Comparison of ENCODE assay signal across 8 cellular contexts in genomic region chr19:17469092-17469370, GRCh38. TPM values are rescaled to one million over a fixed set of nuclear protein-coding genes. Genes with fewer than 3 reads are reported as not detected.
DNase-seq lines count a peak whose midpoint lies in the region; ATAC-seq, FAIRE-seq and TF ChIP-seq lines count a peak whose summit lies in the region.

No MANE protein-coding gene starts in this region.

- no peak for ATAC-seq in GM18861 (IDR thresholded peaks at IDR 0.05; ENCODE audit: unreplicated experiment)
- ATAC-seq in GM21529 (IDR thresholded peaks at IDR 0.05; ENCODE audit: unreplicated experiment) = no peak

- H3K36me3 ChIP-seq in A673 (ENCODE audit: insufficient read depth, low read length, poor library complexity, severe bottlenecking) (no peaks in the 10 kb centered on the region), HEK293 (ENCODE audit: control insufficient read depth in 2 of 2, insufficient read depth in 1 of 2, low read length in 2 of 2) (no peaks in the 10 kb centered on the region)

- CTCF ChIA-PET in A673 (lab: Charles Lee) (no interaction called here), HEK293 (lab: Yijun Ruan, JAX) (interaction anchor here (0.8 to 5.5 kb wide), 3 partner anchors 16 to 47 kb away, joined by 4 to 53 read pairs (median 4); no protein-coding TSS in a partner anchor)

- no peak for DNase-seq in A673 (ENCODE audit: low spot score)
- DNase-seq in caudate nucleus (lab: John Stamatoyannopoulos, UW) = peak in 1 of 61 donors; percentile 53
- DNase-seq in HTR-8/SVneo (ENCODE audit: insufficient read length, low spot score) = no peak
- DNase-seq in middle frontal gyrus (ENCODE audit: extremely low spot score, low spot score) = no peak

- peak overlapping the region; percentile 63 for H3K27ac ChIP-seq in A673 (ENCODE audit: low read depth, low read length, poor library complexity, severe bottlenecking)
- H3K27ac ChIP-seq in HEK293 (ENCODE audit: extremely low read depth, low read depth, low read length) = no peak overlapping the region
- H3K27ac ChIP-seq in caudate nucleus (ENCODE audit: low read depth, low read length) = peak overlapping the region; percentile 95

- H3K9me3 ChIP-seq in A673 (ENCODE audit: low read depth, low read length, poor library complexity, severe bottlenecking) (no peaks in the 10 kb centered on the region), HEK293 (ENCODE audit: control insufficient read depth, insufficient read depth, low read depth, low read length) (no peaks in the 10 kb centered on the region), mononuclear cell (ENCODE audit: low read depth, low read length) (no peaks in the 10 kb centered on the region)

- intact Hi-C loops in A673 (cut with micrococcal nuclease; ENCODE audit: unreplicated experiment) = loop anchor here (5.0 kb wide), 1 partner anchor 122 kb away; no protein-coding TSS in a partner anchor

- H3K4me3 ChIP-seq in A673 (ENCODE audit: low read depth, low read length, poor library complexity, severe bottlenecking) (peak overlapping the region; percentile 84), HEK293 (ENCODE audit: low read depth, low read length) (peak overlapping the region; percentile 58), mononuclear cell (ENCODE audit: low read length) (peak overlapping the region; percentile 46)

- no peak for TF ChIP-seq CTCF in A673 (conservative IDR thresholded peaks at IDR 0.05; ENCODE audit: low read depth, low read length)
- no peak for TF ChIP-seq CTCF in HEK293 (tag by site-specific recombination; IDR thresholded peaks at IDR 0.05)

- BruUV-seq in A673 (replicated peaks; lab: Mats Ljungman, UMichigan) = no TSS peak

- FAIRE-seq in HTR-8/SVneo (lab: Jason Lieb, UNC) = no peak

- peaks cover 8% of the 10 kb centered on the region for H3K4me1 ChIP-seq in A673 (ENCODE audit: insufficient read depth, low read length, poor library complexity, severe bottlenecking)
- H3K4me1 ChIP-seq in HEK293 (ENCODE audit: control insufficient read depth, insufficient read depth, low read length) = peaks cover 6% of the 10 kb centered on the region; the same call in 1 of the 2 replicates
- H3K4me1 ChIP-seq in mononuclear cell (ENCODE audit: insufficient read depth, low read length) = peaks cover 52% of the 10 kb centered on the region

- POLR2A ChIA-PET in A673 (lab: Charles Lee; ENCODE audit: low non-redundant PET) (interaction anchor here (0.6 kb wide), 1 partner anchor 49 kb away, joined by 3 read pairs; the partner anchor contains the start of gene MVB12A), HEK293 (lab: Yijun Ruan, JAX) (interaction anchor here (1.1 kb wide), 1 partner anchor 49 kb away, joined by 4 read pairs; the partner anchor contains the start of gene MVB12A)

- no peaks in the 10 kb centered on the region for H3K27me3 ChIP-seq in A673 (replicated peaks; ENCODE audit: insufficient read depth, low read depth, low read length, poor library complexity)
- no peaks in the 10 kb centered on the region for H3K27me3 ChIP-seq in mononuclear cell (ENCODE audit: insufficient read depth, low read length)

TF ChIP-seq in HEK293, 187 proteins besides CTCF, POLR2A, EP300 and RAD21 (continues in another document):
- TF ChIP-seq ZNF704 (tag by site-specific recombination; IDR thresholded peaks at IDR 0.05) = no peak
- no peak for TF ChIP-seq ZNF292 (tag by site-specific recombination; IDR thresholded peaks at IDR 0.05; ENCODE audit: borderline replicate concordance, low read depth)
- peak; percentile 47; the same call in 1 of the 2 replicates for TF ChIP-seq ZNF18 (tag by site-specific recombination; IDR thresholded peaks at IDR 0.05)
- TF ChIP-seq KLF8 (tag by site-specific recombination; IDR thresholded peaks at IDR 0.05) = no peak
- no peak for TF ChIP-seq ZNF639 (tag by site-specific recombination; IDR thresholded peaks at IDR 0.05)
- no peak for TF ChIP-seq ELK4 (IDR thresholded peaks at IDR 0.05; ENCODE audit: borderline replicate concordance, low read depth, low read length)
- TF ChIP-seq ZBTB17 (tag by site-specific recombination; IDR thresholded peaks at IDR 0.05) = 0 out of 2 replicates have a peak, but pooled peaks have one; percentile 12
- peak; percentile 99 for TF ChIP-seq ZBTB20 (tag by site-specific recombination; IDR thresholded peaks at IDR 0.05)
- TF ChIP-seq ZNF510 (tag by site-specific recombination; IDR thresholded peaks at IDR 0.05; ENCODE audit: insufficient replicate concordance) = no peak
- TF ChIP-seq ZNF501 (tag by site-specific recombination; IDR thresholded peaks at IDR 0.05) = no peak
- no peak for TF ChIP-seq FEZF1 (tag by site-specific recombination; IDR thresholded peaks at IDR 0.05)
- no peak for TF ChIP-seq ZNF48 (tag by site-specific recombination; IDR thresholded peaks at IDR 0.05)
- TF ChIP-seq ZNF391 (tag by site-specific recombination; IDR thresholded peaks at IDR 0.05; ENCODE audit: borderline replicate concordance, low read depth) = no peak
- TF ChIP-seq ZNF610 (tag by site-specific recombination; IDR thresholded peaks at IDR 0.05; ENCODE audit: borderline replicate concordance) = no peak
- TF ChIP-seq ZSCAN16 (tag by site-specific recombination; IDR thresholded peaks at IDR 0.05) = peak; percentile 64; the same call in 1 of the 2 replicates
- no peak for TF ChIP-seq SETDB1 (IDR thresholded peaks at IDR 0.05; ENCODE audit: insufficient read length, low read length)
- TF ChIP-seq ZNF558 (tag by site-specific recombination; IDR thresholded peaks at IDR 0.05) = no peak
- 0 out of 2 replicates have a peak, but pooled peaks have one; percentile 58 for TF ChIP-seq ZBTB48 (tag by site-specific recombination; IDR thresholded peaks at IDR 0.05)
- TF ChIP-seq ZNF138 (tag by site-specific recombination; IDR thresholded peaks at IDR 0.05; ENCODE audit: borderline replicate concordance) = no peak
- TF ChIP-seq ZNF521 (tag by site-specific recombination; IDR thresholded peaks at IDR 0.05) = no peak
- no peak for TF ChIP-seq ZNF239 (tag by site-specific recombination; IDR thresholded peaks at IDR 0.05)
- TF ChIP-seq AEBP2 (tag by site-specific recombination; IDR thresholded peaks at IDR 0.05; ENCODE audit: borderline replicate concordance) = no peak

RNA-seq across cellular contexts. Expression of gene SLC27A1, which starts 1.3 kb away (rescaled TPM):
- total RNA-seq in A673 (2021) = 3.0 and 6.9 TPM in 2 replicates
- total RNA-seq in mononuclear cell = 5.8 TPM

RNA-seq across cellular contexts. Expression of gene NXNL1, which starts 8.3 kb away (rescaled TPM):
- total RNA-seq in A673 (2021) (not detected in 2 replicates), mononuclear cell (not detected)

RNA-seq across cellular contexts. Expression of gene TMEM221, which starts 20.6 kb away (rescaled TPM):
- 0.31 TPM in 1 of 2 replicates, not detected in the other for total RNA-seq in A673 (2021)
- not detected for total RNA-seq in mononuclear cell

RNA-seq across cellular contexts. Expression of gene PGLS, which starts 42.4 kb away (rescaled TPM):
- total RNA-seq in A673 (2021) (80.1 and 94.4 TPM in 2 replicates), mononuclear cell (43.0 TPM)

RNA-seq across cellular contexts. Expression of gene MVB12A, which starts 49.2 kb away (rescaled TPM):
- total RNA-seq in A673 (2021) (39.5 and 56.9 TPM in 2 replicates), mononuclear cell (13.1 TPM)
